ENCODE assay signal across 16 cellular contexts in genomic region chr11:34513674-34513995, GRCh38. TPM values are rescaled to one million over a fixed set of nuclear protein-coding genes. Genes with fewer than 3 reads are reported as not detected.
DNase-seq lines count a peak whose midpoint lies in the region; ATAC-seq and TF ChIP-seq lines count a peak whose summit lies in the region.
"Had no signal": no experiment of that assay in that cellular context is flagged by ENCODE, and none has a peak within 500 bp of the region (broad histone marks: within the 10 kb centered on the region; RNA-seq: fewer than 3 reads in every experiment).

Gene ELF5, minus strand, starts transcription at chr11:34513794. Its CDS starts 8,045 bp downstream, at chr11:34505749.

- H3K4me3 ChIP-seq in OCI-LY3 (ENCODE audit: low read length) (no peak within 1 kb of the TSS), left lung (no peak within 1 kb of the TSS), suprapubic skin (no peak within 1 kb of the TSS)
- H3K4me3 ChIP-seq: skin epidermis had no signal

- H2AFZ ChIP-seq in OCI-LY3 (ENCODE audit: low read depth, low read length) = peak within 1 kb of the TSS; percentile 72; the same call in 1 of the 2 replicates

- TF ChIP-seq POLR2A in suprapubic skin (IDR thresholded peaks at IDR 0.05) = no peak

- H3K27ac ChIP-seq in OCI-LY3 (ENCODE audit: low read length) = no peak within 1 kb of the TSS
- H3K27ac ChIP-seq in left lung = no peak within 1 kb of the TSS
- peak within 1 kb of the TSS; percentile 51 for H3K27ac ChIP-seq in suprapubic skin
- H3K27ac ChIP-seq: skin epidermis had no signal

- 85% methylated on average over 9 of the region's 9 CpGs for WGBS in suprapubic skin

- ATAC-seq in left lung (peak; percentile 68), HG03139 (IDR thresholded peaks at IDR 0.05; ENCODE audit: unreplicated experiment) (no peak)

- H4K20me1 ChIP-seq in OCI-LY3 (ENCODE audit: insufficient read depth, low read length) = no peaks in the 10 kb centered on the region

- no peaks in the 10 kb centered on the region for H3K36me3 ChIP-seq in OCI-LY3 (replicated peaks; ENCODE audit: low read depth, low read length)
- no peaks in the 10 kb centered on the region for H3K36me3 ChIP-seq in left lung
- H3K36me3 ChIP-seq in suprapubic skin = no peaks in the 10 kb centered on the region

- no peak within 1 kb of the TSS for H3K9ac ChIP-seq in OCI-LY3 (ENCODE audit: low read length)

- H3K4me1 ChIP-seq in OCI-LY3 (ENCODE audit: low read length) (peaks cover 10% of the 10 kb centered on the region), left lung (peaks cover under 1 to 16% of the 10 kb centered on the region in 2 donors), suprapubic skin (peaks cover 4% of the 10 kb centered on the region)

- in situ Hi-C loops in G401 (cut with HindIII; ENCODE audit: low sequenced_read_pairs) = loop anchor here (10.0 kb wide), 1 partner anchor 329 kb away; no protein-coding TSS in a partner anchor

- no peaks in the 10 kb centered on the region for H3K9me3 ChIP-seq in OCI-LY3 (ENCODE audit: insufficient read depth, low read length)
- H3K9me3 ChIP-seq in left lung = no peaks in the 10 kb centered on the region
- no peaks in the 10 kb centered on the region for H3K9me3 ChIP-seq in suprapubic skin

- H3K4me2 ChIP-seq in OCI-LY3 (ENCODE audit: low read length) = peak within 1 kb of the TSS; percentile 43

- TF ChIP-seq CTCF in OCI-LY3 (IDR thresholded peaks at IDR 0.05; ENCODE audit: low read depth, low read length) (no peak), left lung (IDR thresholded peaks at IDR 0.05) (no peak), suprapubic skin (IDR thresholded peaks at IDR 0.05) (no peak)

- no peak for TF ChIP-seq EP300 in suprapubic skin (IDR thresholded peaks at IDR 0.05)

- H3K27me3 ChIP-seq in OCI-LY3 (ENCODE audit: low read depth, low read length) (peaks cover 17% of the 10 kb centered on the region), left lung (no peaks in the 10 kb centered on the region), suprapubic skin (no peaks in the 10 kb centered on the region)

- H3K79me2 ChIP-seq in OCI-LY3 (ENCODE audit: low read length) = no peaks in the 10 kb centered on the region

- DNase-seq in ELF-1 (ENCODE audit: low read depth, low spot score) (peak; percentile 70), left lung (no peak), suprapubic skin (ENCODE audit: low spot score in 2 of 2) (no peak), G401 (ENCODE audit: low spot score) (no peak)
- DNase-seq in activated effector memory CD4-positive, alpha-beta T cell treated with Interleukin-2 at 50 U/mL for 16 hours = no peak
- DNase-seq: activated CD4-positive, alpha-beta T cell treated with anti-CD3 and anti-CD28 coated beads, Interleukin-2, amount 10 ng/mL, durations not matched to agents 24 days and 14 days; aorta; DMS79 treated with DMSO at 0.1 percent for 48 hours; glutamatergic neuron; NCI-H1694; stimulated activated CD4-positive, alpha-beta T cell treated with anti-CD3 and anti-CD28 coated beads, Interleukin-1b, Interleukin-23, amount 100 ng/mL, for 48 hours had no signal

- intact Hi-C loops in left lung (cut with DNase I) = no loop called here

RNA-seq across cellular contexts. Expression of gene ELF5, which starts in this region (rescaled TPM):
- total RNA-seq in left lung (1 to 10 TPM; 5.1 to 9.3 TPM), suprapubic skin (10 to 100 TPM in 3 of 4 donors, 1 to 10 TPM in 1; 7.9 to 20.4 (median 11.9) TPM)
- total RNA-seq in G401 (2014; rRNA removed; shearing (Covaris generic)) = not detected in 2 replicates
- total RNA-seq: activated CD4-positive, alpha-beta T cell treated with anti-CD3 and anti-CD28 coated beads, Interleukin-2, amount 10 ng/mL, durations not matched to agents 24 days and 14 days; aorta; mononuclear cell; pulmonary artery endothelial cell had no signal
